ENCODE assay signal across 8 cellular contexts in genomic region chr7:151877911-151878835, GRCh38. TPM values are rescaled to one million over a fixed set of nuclear protein-coding genes. Genes with fewer than 3 reads are reported as not detected.
DNase-seq lines count a peak whose midpoint lies in the region; ATAC-seq and TF ChIP-seq lines count a peak whose summit lies in the region.

No MANE protein-coding gene starts in this region.

- no peaks in the 10 kb centered on the region for H3K27me3 ChIP-seq in breast epithelium
- no peaks in the 10 kb centered on the region for H3K27me3 ChIP-seq in transverse colon

- DNase-seq in activated T-cell treated with anti-CD3 and anti-CD28 coated beads, Interleukin-2, amount 50 U/mL, for 24 hours = no peak
- no peak for DNase-seq in activated T-cell treated with anti-CD3 and anti-CD28 coated beads, Interleukin-2, amount 50 U/mL, for 48 hours
- DNase-seq in breast epithelium (ENCODE audit: low spot score in 2 of 2) (no peak), mucosa of descending colon (peak; percentile 43 to 64 (median 53)), transverse colon (peak; percentile 35), NOMO-1 (lab: John Stamatoyannopoulos, UW; ENCODE audit: unreplicated experiment in 2 of 2) (no peak)

- H3K4me3 Mint-ChIP-seq in activated T-cell treated with anti-CD3 and anti-CD28 coated beads, Interleukin-2, amount 50 U/mL, for 24 hours = peak overlapping the region; percentile 66

- H3K27ac Mint-ChIP-seq in activated T-cell treated with anti-CD3 and anti-CD28 coated beads, Interleukin-2, amount 50 U/mL, for 24 hours = peak overlapping the region; percentile 71

- no peak for TF ChIP-seq EP300 in transverse colon (IDR thresholded peaks at IDR 0.05; ENCODE audit: low read depth)

- H3K27ac ChIP-seq in breast epithelium (peak overlapping the region; percentile 94 to 97), transverse colon (peak overlapping the region; percentile 94 to 98 (median 96))

- H3K4me3 ChIP-seq in breast epithelium (peak overlapping the region; percentile 72 to 96 (median 91)), mucosa of descending colon (peak overlapping the region; percentile 11), transverse colon (peak overlapping the region; percentile 42 to 92 (median 92))

- TF ChIP-seq CTCF in breast epithelium (IDR thresholded peaks at IDR 0.05) (peak in 1 of 3 donors; percentile 11), mucosa of descending colon (IDR thresholded peaks at IDR 0.05) (no peak), transverse colon (IDR thresholded peaks at IDR 0.05) (no peak)

- peaks cover 2% of the 10 kb centered on the region for H3K36me3 Mint-ChIP-seq in activated T-cell treated with anti-CD3 and anti-CD28 coated beads, Interleukin-2, amount 50 U/mL, for 24 hours (ENCODE audit: low read depth)

- intact Hi-C loops in breast epithelium (cut with DNase I; ENCODE audit: low total_unique reads) (no loop called here), mucosa of descending colon (cut with DNase I, micrococcal nuclease) (no loop called here), transverse colon (cut with DNase I; ENCODE audit: low total_unique reads) (no loop called here)

- ATAC-seq in mucosa of descending colon (no peak), HG03571 (IDR thresholded peaks at IDR 0.05; ENCODE audit: unreplicated experiment) (no peak), GM21576 (IDR thresholded peaks at IDR 0.05; ENCODE audit: unreplicated experiment) (no peak)

- H3K9me3 ChIP-seq in breast epithelium (no peaks in the 10 kb centered on the region), mucosa of descending colon (no peaks in the 10 kb centered on the region), transverse colon (no peaks in the 10 kb centered on the region)

- H3K4me1 ChIP-seq in breast epithelium (no peaks in the 10 kb centered on the region), mucosa of descending colon (ENCODE audit: low read depth) (peaks cover 17% of the 10 kb centered on the region), transverse colon (peaks cover 10 to 19% (median 14%) of the 10 kb centered on the region in 4 donors)

- peaks cover 22% of the 10 kb centered on the region for H3K4me1 Mint-ChIP-seq in activated T-cell treated with anti-CD3 and anti-CD28 coated beads, Interleukin-2, amount 50 U/mL, for 24 hours (ENCODE audit: low read depth)

- H3K27me3 Mint-ChIP-seq in activated T-cell treated with anti-CD3 and anti-CD28 coated beads, Interleukin-2, amount 50 U/mL, for 24 hours = no peaks in the 10 kb centered on the region

- 22 to 29% methylated on average over 1 to 26 of the region's 30 CpGs for WGBS in transverse colon (ENCODE audit: low coverage in 1 of 2), 2 donors

- TF ChIP-seq POLR2A in breast epithelium (IDR thresholded peaks at IDR 0.05) (no peak), transverse colon (IDR thresholded peaks at IDR 0.05) (no peak)

- H3K9me3 Mint-ChIP-seq in activated T-cell treated with anti-CD3 and anti-CD28 coated beads, Interleukin-2, amount 50 U/mL, for 24 hours = no peaks in the 10 kb centered on the region

- in situ Hi-C loops in transverse colon (cut with MboI; ENCODE audit: low pct_ligation_motif_present in 1 of 4, low pct_unique_long_range_greater_than_20kb in 1 of 4, low sequenced_read_pairs in 3 of 4) = no loop called here

- H3K36me3 ChIP-seq in breast epithelium = no peaks in the 10 kb centered on the region
- no peaks in the 10 kb centered on the region for H3K36me3 ChIP-seq in mucosa of descending colon (ENCODE audit: low read depth)
- no peaks in the 10 kb centered on the region for H3K36me3 ChIP-seq in transverse colon

RNA-seq across cellular contexts. Expression of gene PRKAG2, which starts 1.3 kb away (rescaled TPM):
- total RNA-seq in breast epithelium (10 to 100 TPM; 32.3 to 56.6 (median 34.4) TPM), mucosa of descending colon (10 to 100 TPM; 42.4 to 48.5 (median 46.6) TPM), transverse colon (10 to 100 TPM; 25.1 to 57.8 (median 46.7) TPM)

Comparison
In these comparisons a context has a peak if more than half of its experiments do, and no peak if none do; other contexts are left out.
1. DNase-seq: peak in mucosa of descending colon (3 of 3) and transverse colon (single experiment); none in activated T-cell treated with anti-CD3 and anti-CD28 coated beads, Interleukin-2, amount 50 U/mL, for 24 hours (single experiment), activated T-cell treated with anti-CD3 and anti-CD28 coated beads, Interleukin-2, amount 50 U/mL, for 48 hours (0 of 2), breast epithelium (0 of 2) and NOMO-1 (0 of 2).
2. H3K4me3 ChIP-seq: peak in every context shown above with its lines; median percentile 92 in transverse colon; 91 in breast epithelium; 11 in mucosa of descending colon.